In the genomic region with DNA sequence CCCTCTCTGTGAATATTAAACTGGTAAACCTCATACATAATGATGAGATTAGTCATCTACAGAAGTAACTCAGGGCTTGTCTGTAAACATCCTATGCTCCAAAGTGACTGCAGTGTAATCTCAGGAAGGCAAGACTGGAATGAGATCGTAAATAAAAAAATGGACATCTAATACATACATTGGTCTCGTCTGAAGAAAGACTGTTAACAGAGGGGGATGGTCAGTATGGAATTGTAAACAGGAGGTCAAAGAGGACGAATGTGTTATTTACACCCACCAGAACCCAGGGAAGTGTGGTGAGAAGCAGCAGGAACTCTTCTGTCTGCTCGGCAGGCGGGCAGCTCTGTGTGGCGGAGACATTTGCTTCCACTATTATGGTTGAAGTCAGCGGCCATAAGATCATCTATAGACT, we compare ENCODE assay signal across 2 cellular contexts.
TF ChIP-seq lines count a peak whose summit lies in the region.

No MANE protein-coding gene starts in this region.

TF ChIP-seq in SK-N-SH treated with all-trans-retinoic acid at 6 μM for 48 hours, 23 proteins besides CTCF, POLR2A, EP300 and RAD21:
- TF ChIP-seq ESRRG (CRISPR knock-in tag; IDR thresholded peaks at IDR 0.05) (no peak), SNAI2 (CRISPR knock-in tag; IDR thresholded peaks at IDR 0.05) (no peak), ZNF8 (CRISPR knock-in tag; IDR thresholded peaks at IDR 0.05) (no peak), CSDC2 (CRISPR knock-in tag; IDR thresholded peaks at IDR 0.05) (no peak), TCF4 (CRISPR knock-in tag; IDR thresholded peaks at IDR 0.05; ENCODE audit: borderline replicate concordance) (no peak), OSR1 (CRISPR knock-in tag; IDR thresholded peaks at IDR 0.05) (no peak), PPARA (CRISPR knock-in tag; IDR thresholded peaks at IDR 0.05; ENCODE audit: borderline replicate concordance) (no peak), ZFP3 (CRISPR knock-in tag; IDR thresholded peaks at IDR 0.05) (no peak), ZFP30 (CRISPR knock-in tag; IDR thresholded peaks at IDR 0.05) (no peak), ZNF70 (CRISPR knock-in tag; IDR thresholded peaks at IDR 0.05) (no peak), GLIS3 (CRISPR knock-in tag; IDR thresholded peaks at IDR 0.05) (no peak), ISL1 (CRISPR knock-in tag; IDR thresholded peaks at IDR 0.05) (no peak), ZC3H10 (CRISPR knock-in tag; IDR thresholded peaks at IDR 0.05) (no peak), ZNF565 (CRISPR knock-in tag; conservative IDR thresholded peaks at IDR 0.05; ENCODE audit: low read depth) (no peak), BACH2 (CRISPR knock-in tag; IDR thresholded peaks at IDR 0.05; ENCODE audit: borderline replicate concordance) (no peak), RARB (CRISPR knock-in tag; IDR thresholded peaks at IDR 0.05) (no peak)
- TF ChIP-seq, protein P1, sequence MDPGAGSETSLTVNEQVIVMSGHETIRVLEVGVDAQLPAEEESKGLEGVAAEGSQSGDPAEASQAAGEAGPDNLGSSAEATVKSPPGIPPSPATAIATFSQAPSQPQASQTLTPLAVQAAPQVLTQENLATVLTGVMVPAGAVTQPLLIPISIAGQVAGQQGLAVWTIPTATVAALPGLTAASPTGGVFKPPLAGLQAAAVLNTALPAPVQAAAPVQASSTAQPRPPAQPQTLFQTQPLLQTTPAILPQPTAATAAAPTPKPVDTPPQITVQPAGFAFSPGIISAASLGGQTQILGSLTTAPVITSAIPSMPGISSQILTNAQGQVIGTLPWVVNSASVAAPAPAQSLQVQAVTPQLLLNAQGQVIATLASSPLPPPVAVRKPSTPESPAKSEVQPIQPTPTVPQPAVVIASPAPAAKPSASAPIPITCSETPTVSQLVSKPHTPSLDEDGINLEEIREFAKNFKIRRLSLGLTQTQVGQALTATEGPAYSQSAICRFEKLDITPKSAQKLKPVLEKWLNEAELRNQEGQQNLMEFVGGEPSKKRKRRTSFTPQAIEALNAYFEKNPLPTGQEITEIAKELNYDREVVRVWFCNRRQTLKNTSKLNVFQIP (CRISPR knock-in tag; IDR thresholded peaks at IDR 0.05; ENCODE audit: borderline replicate concordance, low read depth), result no peak
- TF ChIP-seq, protein P2, sequence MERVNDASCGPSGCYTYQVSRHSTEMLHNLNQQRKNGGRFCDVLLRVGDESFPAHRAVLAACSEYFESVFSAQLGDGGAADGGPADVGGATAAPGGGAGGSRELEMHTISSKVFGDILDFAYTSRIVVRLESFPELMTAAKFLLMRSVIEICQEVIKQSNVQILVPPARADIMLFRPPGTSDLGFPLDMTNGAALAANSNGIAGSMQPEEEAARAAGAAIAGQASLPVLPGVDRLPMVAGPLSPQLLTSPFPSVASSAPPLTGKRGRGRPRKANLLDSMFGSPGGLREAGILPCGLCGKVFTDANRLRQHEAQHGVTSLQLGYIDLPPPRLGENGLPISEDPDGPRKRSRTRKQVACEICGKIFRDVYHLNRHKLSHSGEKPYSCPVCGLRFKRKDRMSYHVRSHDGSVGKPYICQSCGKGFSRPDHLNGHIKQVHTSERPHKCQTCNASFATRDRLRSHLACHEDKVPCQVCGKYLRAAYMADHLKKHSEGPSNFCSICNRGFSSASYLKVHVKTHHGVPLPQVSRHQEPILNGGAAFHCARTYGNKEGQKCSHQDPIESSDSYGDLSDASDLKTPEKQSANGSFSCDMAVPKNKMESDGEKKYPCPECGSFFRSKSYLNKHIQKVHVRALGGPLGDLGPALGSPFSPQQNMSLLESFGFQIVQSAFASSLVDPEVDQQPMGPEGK (CRISPR knock-in tag; IDR thresholded peaks at IDR 0.05; ENCODE audit: borderline replicate concordance), result no peak

TF ChIP-seq in SK-N-SH, 30 proteins besides CTCF, POLR2A, EP300 and RAD21:
- TF ChIP-seq GATA2 (CRISPR knock-in tag; IDR thresholded peaks at IDR 0.05), result no peak
- no peak for TF ChIP-seq EZH2phosphoT487 (IDR thresholded peaks at IDR 0.05; ENCODE audit: borderline replicate concordance, low read depth)
- TF ChIP-seq, protein P3, sequence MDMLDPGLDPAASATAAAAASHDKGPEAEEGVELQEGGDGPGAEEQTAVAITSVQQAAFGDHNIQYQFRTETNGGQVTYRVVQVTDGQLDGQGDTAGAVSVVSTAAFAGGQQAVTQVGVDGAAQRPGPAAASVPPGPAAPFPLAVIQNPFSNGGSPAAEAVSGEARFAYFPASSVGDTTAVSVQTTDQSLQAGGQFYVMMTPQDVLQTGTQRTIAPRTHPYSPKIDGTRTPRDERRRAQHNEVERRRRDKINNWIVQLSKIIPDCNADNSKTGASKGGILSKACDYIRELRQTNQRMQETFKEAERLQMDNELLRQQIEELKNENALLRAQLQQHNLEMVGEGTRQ (IDR thresholded peaks at IDR 0.05; ENCODE audit: borderline replicate concordance, low read depth, low read length), result no peak
- no peak for TF ChIP-seq TEAD4 (IDR thresholded peaks at IDR 0.05; ENCODE audit: borderline replicate concordance, insufficient read depth)
- TF ChIP-seq POLR2AphosphoS5 (IDR thresholded peaks at IDR 0.05; ENCODE audit: low read depth, low read length), result no peak
- TF ChIP-seq SMC3 (IDR thresholded peaks at IDR 0.05; ENCODE audit: low read depth, low read length), result no peak
- TF ChIP-seq, protein P4, sequence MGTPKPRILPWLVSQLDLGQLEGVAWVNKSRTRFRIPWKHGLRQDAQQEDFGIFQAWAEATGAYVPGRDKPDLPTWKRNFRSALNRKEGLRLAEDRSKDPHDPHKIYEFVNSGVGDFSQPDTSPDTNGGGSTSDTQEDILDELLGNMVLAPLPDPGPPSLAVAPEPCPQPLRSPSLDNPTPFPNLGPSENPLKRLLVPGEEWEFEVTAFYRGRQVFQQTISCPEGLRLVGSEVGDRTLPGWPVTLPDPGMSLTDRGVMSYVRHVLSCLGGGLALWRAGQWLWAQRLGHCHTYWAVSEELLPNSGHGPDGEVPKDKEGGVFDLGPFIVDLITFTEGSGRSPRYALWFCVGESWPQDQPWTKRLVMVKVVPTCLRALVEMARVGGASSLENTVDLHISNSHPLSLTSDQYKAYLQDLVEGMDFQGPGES (IDR thresholded peaks at IDR 0.05; ENCODE audit: low read depth, low read length), result no peak
- TF ChIP-seq, protein P5, sequence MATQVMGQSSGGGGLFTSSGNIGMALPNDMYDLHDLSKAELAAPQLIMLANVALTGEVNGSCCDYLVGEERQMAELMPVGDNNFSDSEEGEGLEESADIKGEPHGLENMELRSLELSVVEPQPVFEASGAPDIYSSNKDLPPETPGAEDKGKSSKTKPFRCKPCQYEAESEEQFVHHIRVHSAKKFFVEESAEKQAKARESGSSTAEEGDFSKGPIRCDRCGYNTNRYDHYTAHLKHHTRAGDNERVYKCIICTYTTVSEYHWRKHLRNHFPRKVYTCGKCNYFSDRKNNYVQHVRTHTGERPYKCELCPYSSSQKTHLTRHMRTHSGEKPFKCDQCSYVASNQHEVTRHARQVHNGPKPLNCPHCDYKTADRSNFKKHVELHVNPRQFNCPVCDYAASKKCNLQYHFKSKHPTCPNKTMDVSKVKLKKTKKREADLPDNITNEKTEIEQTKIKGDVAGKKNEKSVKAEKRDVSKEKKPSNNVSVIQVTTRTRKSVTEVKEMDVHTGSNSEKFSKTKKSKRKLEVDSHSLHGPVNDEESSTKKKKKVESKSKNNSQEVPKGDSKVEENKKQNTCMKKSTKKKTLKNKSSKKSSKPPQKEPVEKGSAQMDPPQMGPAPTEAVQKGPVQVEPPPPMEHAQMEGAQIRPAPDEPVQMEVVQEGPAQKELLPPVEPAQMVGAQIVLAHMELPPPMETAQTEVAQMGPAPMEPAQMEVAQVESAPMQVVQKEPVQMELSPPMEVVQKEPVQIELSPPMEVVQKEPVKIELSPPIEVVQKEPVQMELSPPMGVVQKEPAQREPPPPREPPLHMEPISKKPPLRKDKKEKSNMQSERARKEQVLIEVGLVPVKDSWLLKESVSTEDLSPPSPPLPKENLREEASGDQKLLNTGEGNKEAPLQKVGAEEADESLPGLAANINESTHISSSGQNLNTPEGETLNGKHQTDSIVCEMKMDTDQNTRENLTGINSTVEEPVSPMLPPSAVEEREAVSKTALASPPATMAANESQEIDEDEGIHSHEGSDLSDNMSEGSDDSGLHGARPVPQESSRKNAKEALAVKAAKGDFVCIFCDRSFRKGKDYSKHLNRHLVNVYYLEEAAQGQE (IDR thresholded peaks at IDR 0.05; ENCODE audit: low read depth, low read length), result no peak
- TF ChIP-seq TCF12 (IDR thresholded peaks at IDR 0.05), result no peak
- TF ChIP-seq MXI1 (IDR thresholded peaks at IDR 0.05; ENCODE audit: low read depth, low read length), result no peak
- TF ChIP-seq, protein P6, sequence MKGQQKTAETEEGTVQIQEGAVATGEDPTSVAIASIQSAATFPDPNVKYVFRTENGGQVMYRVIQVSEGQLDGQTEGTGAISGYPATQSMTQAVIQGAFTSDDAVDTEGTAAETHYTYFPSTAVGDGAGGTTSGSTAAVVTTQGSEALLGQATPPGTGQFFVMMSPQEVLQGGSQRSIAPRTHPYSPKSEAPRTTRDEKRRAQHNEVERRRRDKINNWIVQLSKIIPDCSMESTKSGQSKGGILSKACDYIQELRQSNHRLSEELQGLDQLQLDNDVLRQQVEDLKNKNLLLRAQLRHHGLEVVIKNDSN (IDR thresholded peaks at IDR 0.05; ENCODE audit: borderline replicate concordance, low read depth), result no peak
- TF ChIP-seq FOXJ3 (CRISPR knock-in tag; IDR thresholded peaks at IDR 0.05), result no peak
- TF ChIP-seq RCOR1 (IDR thresholded peaks at IDR 0.05; ENCODE audit: low read length), result no peak
- TF ChIP-seq CHD2 (IDR thresholded peaks at IDR 0.05; ENCODE audit: low read length, partially characterized antibody), result no peak
- TF ChIP-seq NRF1 (IDR thresholded peaks at IDR 0.05; ENCODE audit: low read depth, low read length), result no peak
- no peak for TF ChIP-seq GABPA (IDR thresholded peaks at IDR 0.05; ENCODE audit: low read depth)
- no peak for TF ChIP-seq MEF2A (IDR thresholded peaks at IDR 0.05; ENCODE audit: borderline replicate concordance, low read depth)
